Comparison of ENCODE assay signal across 10 cellular contexts in the genomic region with DNA sequence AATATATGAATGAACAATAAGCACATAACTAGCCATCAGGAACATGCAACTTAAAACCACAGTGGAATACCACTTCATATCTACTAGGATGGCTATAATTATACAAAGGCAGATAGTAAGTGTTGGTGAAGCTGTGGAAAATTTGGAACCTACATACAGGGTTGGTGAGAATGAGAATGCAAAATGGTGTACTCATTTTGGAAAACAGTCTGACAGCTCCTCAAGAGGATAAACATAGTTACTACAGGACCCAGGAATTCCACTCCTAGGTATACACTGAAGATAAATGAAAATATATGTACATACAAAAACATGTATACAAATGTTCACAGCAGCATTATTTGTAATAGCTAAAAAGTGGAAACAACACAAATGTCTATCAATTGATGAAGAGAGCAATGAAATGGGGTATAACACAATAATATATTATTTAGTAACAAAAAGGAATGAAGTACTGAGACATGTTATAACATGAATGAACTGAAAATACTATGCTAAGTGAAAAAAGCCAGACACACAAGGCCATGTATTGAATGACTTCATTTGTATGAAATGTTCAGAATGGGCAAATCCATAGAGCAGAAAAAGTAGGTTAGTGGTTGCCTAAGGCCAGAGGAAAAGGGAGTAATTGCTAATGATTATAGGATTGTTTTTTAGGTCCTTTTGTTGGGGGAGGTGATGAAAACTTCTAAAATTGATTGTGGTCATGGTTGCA. TPM values are rescaled to one million over a fixed set of nuclear protein-coding genes. Genes with fewer than 3 reads are reported as not detected.
DNase-seq lines count a peak whose midpoint lies in the region; ATAC-seq and TF ChIP-seq lines count a peak whose summit lies in the region.
"Had no signal": no experiment of that assay in that cellular context is flagged by ENCODE, and none has a peak within 500 bp of the region (broad histone marks: within the 10 kb centered on the region; RNA-seq: fewer than 3 reads in every experiment).

No MANE protein-coding gene starts in this region.

- H3K9me3 Mint-ChIP-seq in GM23338: no peaks in the 10 kb centered on the region
- H3K9me3 Mint-ChIP-seq in glutamatergic neuron (ENCODE audit: unreplicated experiment): no peaks in the 10 kb centered on the region
- H3K9me3 Mint-ChIP-seq in activated T-helper 1 cell treated with anti-CD3 and anti-CD28 coated beads, Interleukin-12 subunit alpha, Interleukin-12 subunit beta, Interleukin-2, Interleukin-4 antibody, amounts not matched to agents 30 ng/mL and 10 ng/mL and 1 ng/mL, durations not matched to agents 14 hours and 24 hours and 36 hours: no peaks in the 10 kb centered on the region

- H3K27ac Mint-ChIP-seq in GM23338: no peak overlapping the region
- H3K27ac Mint-ChIP-seq in glutamatergic neuron (ENCODE audit: unreplicated experiment): no peak overlapping the region
- no peak overlapping the region for H3K27ac Mint-ChIP-seq in activated T-helper 1 cell treated with anti-CD3 and anti-CD28 coated beads, Interleukin-12 subunit alpha, Interleukin-12 subunit beta, Interleukin-2, Interleukin-4 antibody, amounts not matched to agents 30 ng/mL and 10 ng/mL and 1 ng/mL, durations not matched to agents 14 hours and 24 hours and 36 hours

- H3K9ac ChIP-seq in SK-N-SH: no peak overlapping the region

- DNase-seq in AG10803 (ENCODE audit: low read depth) (peak; percentile 18), GM23338 (ENCODE audit: low spot score) (peak; percentile 40), SK-N-SH (no peak), glutamatergic neuron (no peak), COLO829 (ENCODE audit: low spot score) (no peak), NK-92 (lab: John Stamatoyannopoulos, UW; ENCODE audit: unreplicated experiment) (no peak)
- no peak for DNase-seq in activated T-helper 1 cell treated with anti-CD3 and anti-CD28 coated beads, Interleukin-12 subunit alpha, Interleukin-12 subunit beta, Interleukin-2, Interleukin-4 antibody, amounts not matched to agents 30 ng/mL and 10 ng/mL and 1 ng/mL, durations not matched to agents 14 hours and 24 hours and 36 hours (ENCODE audit: low spot score)
- DNase-seq: ovary, SHP77 treated with DMSO at 0.1 percent for 48 hours had no signal

- TF ChIP-seq RAD21 in SK-N-SH (IDR thresholded peaks at IDR 0.05; ENCODE audit: low read length): peak; percentile 49

- CTCF ChIA-PET in SK-N-SH (lab: Yijun Ruan, JAX): interaction anchor here (0.8 to 2.7 kb wide), 7 partner anchors 9 to 262 kb away, joined by 3 to 13 read pairs (median 4); no protein-coding TSS in a partner anchor

- no peaks in the 10 kb centered on the region for H3K9me2 ChIP-seq in GM23338 (ENCODE audit: insufficient read depth)
- H3K9me2 ChIP-seq in SK-N-SH: no peaks in the 10 kb centered on the region

- no peak for TF ChIP-seq EP300 in SK-N-SH (IDR thresholded peaks at IDR 0.05; ENCODE audit: borderline replicate concordance in 1 of 2, low read depth in 1 of 2, low read length in 1 of 2)

- H3K27me3 Mint-ChIP-seq in GM23338 (ENCODE audit: insufficient read depth, low read depth, poor library complexity): peaks cover 1% of the 10 kb centered on the region
- H3K27me3 Mint-ChIP-seq in glutamatergic neuron (ENCODE audit: unreplicated experiment): no peaks in the 10 kb centered on the region
- peaks cover 1% of the 10 kb centered on the region for H3K27me3 Mint-ChIP-seq in activated T-helper 1 cell treated with anti-CD3 and anti-CD28 coated beads, Interleukin-12 subunit alpha, Interleukin-12 subunit beta, Interleukin-2, Interleukin-4 antibody, amounts not matched to agents 30 ng/mL and 10 ng/mL and 1 ng/mL, durations not matched to agents 14 hours and 24 hours and 36 hours (ENCODE audit: insufficient read depth)

- H3K27ac ChIP-seq in GM23338 (ENCODE audit: low read depth): no peak overlapping the region
- no peak overlapping the region for H3K27ac ChIP-seq in SK-N-SH (ENCODE audit: low read depth in 2 of 2, low read length in 1 of 2)
- H3K27ac ChIP-seq: ovary had no signal

- ATAC-seq in GM23338 (no peak), GM21619 (IDR thresholded peaks at IDR 0.05; ENCODE audit: unreplicated experiment) (no peak)

- no peaks in the 10 kb centered on the region for H3K4me1 ChIP-seq in GM23338 (ENCODE audit: insufficient read depth)
- peaks cover 0 to 4% of the 10 kb centered on the region in 2 experiments; a peak in 1 of 4 replicates for H3K4me1 ChIP-seq in SK-N-SH (ENCODE audit: control insufficient read depth in 1 of 2, insufficient read depth in 2 of 2, low read depth in 1 of 2, low read length in 1 of 2)

- no peaks in the 10 kb centered on the region for H3K36me3 Mint-ChIP-seq in GM23338 (ENCODE audit: low read depth)
- peaks cover 5% of the 10 kb centered on the region for H3K36me3 Mint-ChIP-seq in glutamatergic neuron (ENCODE audit: unreplicated experiment)
- peaks cover 7% of the 10 kb centered on the region for H3K36me3 Mint-ChIP-seq in activated T-helper 1 cell treated with anti-CD3 and anti-CD28 coated beads, Interleukin-12 subunit alpha, Interleukin-12 subunit beta, Interleukin-2, Interleukin-4 antibody, amounts not matched to agents 30 ng/mL and 10 ng/mL and 1 ng/mL, durations not matched to agents 14 hours and 24 hours and 36 hours (ENCODE audit: low read depth)

- H3K4me2 ChIP-seq in GM23338: no peak overlapping the region
- H3K4me2 ChIP-seq in SK-N-SH: no peak overlapping the region

- H3K4me3 ChIP-seq in AG10803 (ENCODE audit: low read length): no peak overlapping the region
- H3K4me3 ChIP-seq in GM23338: no peak overlapping the region
- H3K4me3 ChIP-seq in SK-N-SH (ENCODE audit: low read depth in 2 of 2, low read length in 1 of 2): 0 out of 4 replicates have a peak overlapping the region, but pooled peaks of 1 of the 2 experiments have one; percentile 9
- H3K4me3 ChIP-seq: ovary had no signal

- H3F3A ChIP-seq in GM23338 (replicated peaks; ENCODE audit: low read depth): no peaks in the 10 kb centered on the region
- H3F3A ChIP-seq in SK-N-SH (replicated peaks; ENCODE audit: insufficient read depth): peaks cover 13% of the 10 kb centered on the region

- no peaks in the 10 kb centered on the region for H3K36me3 ChIP-seq in GM23338 (ENCODE audit: insufficient read depth)
- H3K36me3 ChIP-seq in SK-N-SH (replicated peaks in 1 of 2; ENCODE audit: control insufficient read depth in 1 of 2, insufficient read depth in 2 of 2, low read length in 1 of 2): peaks cover 7 to 15% of the 10 kb centered on the region in 2 experiments
- H3K36me3 ChIP-seq: ovary had no signal

- no peaks in the 10 kb centered on the region for H4K20me1 ChIP-seq in GM23338 (replicated peaks; ENCODE audit: insufficient read depth)
- no peaks in the 10 kb centered on the region for H4K20me1 ChIP-seq in SK-N-SH (ENCODE audit: insufficient read depth)

- H3K4me3 Mint-ChIP-seq in GM23338 (no peak overlapping the region), glutamatergic neuron (ENCODE audit: unreplicated experiment) (no peak overlapping the region)
- H3K4me3 Mint-ChIP-seq in activated T-helper 1 cell treated with anti-CD3 and anti-CD28 coated beads, Interleukin-12 subunit alpha, Interleukin-12 subunit beta, Interleukin-2, Interleukin-4 antibody, amounts not matched to agents 30 ng/mL and 10 ng/mL and 1 ng/mL, durations not matched to agents 14 hours and 24 hours and 36 hours: no peak overlapping the region

- H3K9me3 ChIP-seq in SK-N-SH: 0 out of 2 replicates have a peak, but pooled peaks cover 3% of the 10 kb centered on the region
- H3K9me3 ChIP-seq: ovary had no signal

- TF ChIP-seq CTCF in AG10803 (conservative IDR thresholded peaks at IDR 0.05; ENCODE audit: low read length) (peak; percentile 19; the same call in 1 of the 2 replicates), GM23338 (conservative IDR thresholded peaks at IDR 0.05; ENCODE audit: low read depth in 2 of 2) (peak; percentile 14 to 43; a peak in 3 of 4 replicates), SK-N-SH (IDR thresholded peaks at IDR 0.05) (peak; percentile 34; the same call in 1 of the 2 replicates), glutamatergic neuron (IDR thresholded peaks at IDR 0.05; ENCODE audit: partially characterized antibody, unreplicated experiment) (peak; percentile 10)

- H3K4me1 Mint-ChIP-seq in GM23338: no peaks in the 10 kb centered on the region
- no peaks in the 10 kb centered on the region for H3K4me1 Mint-ChIP-seq in glutamatergic neuron (ENCODE audit: low read depth, unreplicated experiment)
- H3K4me1 Mint-ChIP-seq in activated T-helper 1 cell treated with anti-CD3 and anti-CD28 coated beads, Interleukin-12 subunit alpha, Interleukin-12 subunit beta, Interleukin-2, Interleukin-4 antibody, amounts not matched to agents 30 ng/mL and 10 ng/mL and 1 ng/mL, durations not matched to agents 14 hours and 24 hours and 36 hours (ENCODE audit: low read depth): no peaks in the 10 kb centered on the region

- intact Hi-C loops in activated T-helper 1 cell treated with anti-CD3 and anti-CD28 coated beads, Interleukin-12 subunit alpha, Interleukin-12 subunit beta, Interleukin-2, Interleukin-4 antibody, amounts not matched to agents 30 ng/mL and 10 ng/mL and 1 ng/mL, durations not matched to agents 14 hours and 24 hours and 36 hours (cut with micrococcal nuclease): no loop called here

- H3K27me3 ChIP-seq in GM23338 (ENCODE audit: insufficient read depth) (no peaks in the 10 kb centered on the region), SK-N-SH (ENCODE audit: insufficient read depth) (no peaks in the 10 kb centered on the region)
- H3K27me3 ChIP-seq: ovary had no signal

- no peak overlapping the region for H2AFZ ChIP-seq in GM23338
- no peak overlapping the region for H2AFZ ChIP-seq in SK-N-SH (ENCODE audit: low read depth)

- POLR2A ChIA-PET in SK-N-SH (lab: Yijun Ruan, JAX): interaction anchor here (0.6 kb wide), 1 partner anchor 210 kb away, joined by 3 read pairs; no protein-coding TSS in a partner anchor

- H3K79me2 ChIP-seq in GM23338 (replicated peaks; ENCODE audit: insufficient read depth): no peaks in the 10 kb centered on the region
- H3K79me2 ChIP-seq in SK-N-SH (ENCODE audit: insufficient read depth): no peaks in the 10 kb centered on the region

TF ChIP-seq in GM23338, 12 proteins besides CTCF, POLR2A, EP300 and RAD21 (continues in another document):
- TF ChIP-seq ZNF114 (CRISPR knock-in tag; IDR thresholded peaks at IDR 0.05): no peak
- TF ChIP-seq POLR2AphosphoS5 (IDR thresholded peaks at IDR 0.05; ENCODE audit: low read depth): no peak
- no peak for TF ChIP-seq EZH2phosphoT487 (IDR thresholded peaks at IDR 0.05; ENCODE audit: unreplicated experiment)

TF ChIP-seq in SK-N-SH, 30 proteins besides CTCF, POLR2A, EP300 and RAD21 (continues in another document):
- TF ChIP-seq POLR2AphosphoS5 (IDR thresholded peaks at IDR 0.05; ENCODE audit: low read depth, low read length): no peak
- TF ChIP-seq NFIC (IDR thresholded peaks at IDR 0.05; ENCODE audit: borderline replicate concordance): no peak

RNA-seq across cellular contexts. Expression of gene CDK5RAP2, which starts 31.2 kb away (rescaled TPM):
- total RNA-seq in GM23338 (2014; rRNA removed; shearing (Covaris generic)): 65.7 and 74.1 TPM in 2 replicates
- 46.1 and 50.7 TPM in 2 replicates for polyA plus RNA-seq in GM23338 (2016; fragmentation: Nextera tagmentation; extraction: Ambion mirVana)
- 15.2 and 20.7 TPM in 2 replicates for polyA plus RNA-seq in SK-N-SH (2012; rRNA removed)
- 16.6 and 17.3 TPM in 2 replicates for polyA plus RNA-seq in SK-N-SH (2012; cell fraction: cytosol; rRNA removed)
- 45.3 and 53.8 TPM in 2 replicates for polyA plus RNA-seq in SK-N-SH (2012; cell fraction: nucleus; rRNA removed)
- total RNA-seq in glutamatergic neuron (ENCODE audit: unreplicated experiment): 53.2 TPM
- 60.3 and 66.7 TPM in 2 replicates for total RNA-seq in activated T-helper 1 cell treated with anti-CD3 and anti-CD28 coated beads, Interleukin-12 subunit alpha, Interleukin-12 subunit beta, Interleukin-2, Interleukin-4 antibody, amounts not matched to agents 30 ng/mL and 10 ng/mL and 1 ng/mL, durations not matched to agents 14 hours and 24 hours and 36 hours

Comparison
In these comparisons a context has a peak if more than half of its experiments do, and no peak if none do; other contexts are left out.
1. DNase-seq: peak in AG10803 (single experiment) and GM23338 (single experiment); none in SK-N-SH (single experiment), glutamatergic neuron (single experiment), COLO829 (single experiment), activated T-helper 1 cell treated with anti-CD3 and anti-CD28 coated beads, Interleukin-12 subunit alpha, Interleukin-12 subunit beta, Interleukin-2, Interleukin-4 antibody, amounts not matched to agents 30 ng/mL and 10 ng/mL and 1 ng/mL, durations not matched to agents 14 hours and 24 hours and 36 hours (single experiment) and NK-92 (single experiment).
2. Peak in every context shown above with its lines, with median percentiles within 50 percentile points of each other: CTCF ChIP-seq.